In the genomic region with DNA sequence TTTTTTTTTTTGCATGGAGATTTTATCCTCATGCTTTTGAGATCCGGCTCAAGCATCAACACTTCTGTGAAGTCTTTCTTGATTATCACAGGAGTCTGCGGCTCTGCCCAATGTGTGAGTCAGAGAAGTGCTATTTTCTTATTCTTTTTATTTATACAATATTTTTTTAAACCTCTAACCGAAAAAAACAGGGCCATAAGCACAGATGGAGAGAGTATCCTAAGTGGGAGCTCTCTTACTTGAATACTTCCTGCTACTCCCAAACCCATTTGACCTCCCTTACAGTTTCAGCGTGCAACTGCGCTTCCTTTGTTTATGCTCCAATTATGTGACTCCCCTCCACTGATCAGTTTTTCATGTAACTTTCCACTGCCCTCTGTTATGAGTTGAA, we compare ENCODE assay signal across 11 cellular contexts. TPM values are rescaled to one million over a fixed set of nuclear protein-coding genes. Genes with fewer than 3 reads are reported as not detected.
DNase-seq lines count a peak whose midpoint lies in the region; ATAC-seq, FAIRE-seq and TF ChIP-seq lines count a peak whose summit lies in the region.
"Had no signal": no experiment of that assay in that cellular context is flagged by ENCODE, and none has a peak within 500 bp of the region (broad histone marks: within the 10 kb centered on the region; RNA-seq: fewer than 3 reads in every experiment).

No MANE protein-coding gene starts in this region.

- TF ChIP-seq CTCF in AG10803 (conservative IDR thresholded peaks at IDR 0.05; ENCODE audit: low read length) (no peak), nephron (IDR thresholded peaks at IDR 0.05; ENCODE audit: unreplicated experiment in 3 of 3) (no peak)

- no peak for TF ChIP-seq POLR2A in GM12891 (IDR thresholded peaks at IDR 0.05; ENCODE audit: low read depth, low read length)

- intact Hi-C loops in dendritic cell treated with granulocyte-macrophage colony-stimulating factor and Interleukin-4, amounts not matched to agents 40 ng/mL and 50 ng/mL, for 4 days (cut with micrococcal nuclease), result no loop called here

- peak overlapping the region; percentile 28 for H3K27ac Mint-ChIP-seq in dendritic cell treated with granulocyte-macrophage colony-stimulating factor and Interleukin-4, amounts not matched to agents 40 ng/mL and 50 ng/mL, for 4 days
- H3K27ac Mint-ChIP-seq in nephron, result peak overlapping the region; percentile 4 to 44 (median 18)

- ATAC-seq in GM19351 (IDR thresholded peaks at IDR 0.05; ENCODE audit: unreplicated experiment), result no peak

- no peaks in the 10 kb centered on the region for H3K36me3 Mint-ChIP-seq in dendritic cell treated with granulocyte-macrophage colony-stimulating factor and Interleukin-4, amounts not matched to agents 40 ng/mL and 50 ng/mL, for 4 days (ENCODE audit: low read depth)
- H3K36me3 Mint-ChIP-seq in nephron (ENCODE audit: low read depth), result no peaks in the 10 kb centered on the region

- H3K4me3 Mint-ChIP-seq in dendritic cell treated with granulocyte-macrophage colony-stimulating factor and Interleukin-4, amounts not matched to agents 40 ng/mL and 50 ng/mL, for 4 days, result no peak overlapping the region
- H3K4me3 Mint-ChIP-seq in nephron, result no peak overlapping the region

- H3K4me1 Mint-ChIP-seq in dendritic cell treated with granulocyte-macrophage colony-stimulating factor and Interleukin-4, amounts not matched to agents 40 ng/mL and 50 ng/mL, for 4 days (ENCODE audit: low read depth), result peaks cover 63% of the 10 kb centered on the region
- H3K4me1 Mint-ChIP-seq in nephron, result peaks cover 50% of the 10 kb centered on the region

- H3K9me3 ChIP-seq in KOPT-K1 (ENCODE audit: insufficient read depth, low read length, poor library complexity, severe bottlenecking), result no peaks in the 10 kb centered on the region

- no peaks in the 10 kb centered on the region for H3K27me3 Mint-ChIP-seq in dendritic cell treated with granulocyte-macrophage colony-stimulating factor and Interleukin-4, amounts not matched to agents 40 ng/mL and 50 ng/mL, for 4 days
- H3K27me3 Mint-ChIP-seq in nephron (ENCODE audit: low read depth), result no peaks in the 10 kb centered on the region

- H3K36me3 ChIP-seq in KOPT-K1 (ENCODE audit: insufficient read depth, low read length), result no peaks in the 10 kb centered on the region

- H3K9me3 Mint-ChIP-seq in dendritic cell treated with granulocyte-macrophage colony-stimulating factor and Interleukin-4, amounts not matched to agents 40 ng/mL and 50 ng/mL, for 4 days, result no peaks in the 10 kb centered on the region
- H3K9me3 Mint-ChIP-seq in nephron, result no peaks in the 10 kb centered on the region
- H3K9me3 Mint-ChIP-seq: IgD-negative memory B cell had no signal

- H3K27ac ChIP-seq in KOPT-K1 (ENCODE audit: low read depth, low read length, poor library complexity, severe bottlenecking), result peak overlapping the region; percentile 5

- DNase-seq in AG10803 (ENCODE audit: low read depth) (peak; percentile 86), NCI-H187 (lab: John Stamatoyannopoulos, UW) (no peak), GM12891 (ENCODE audit: insufficient read length, low spot score) (no peak)
- no peak for DNase-seq in stimulated activated CD4-positive, alpha-beta T cell treated with anti-CD3 and anti-CD28 coated beads, Interleukin-2, amount 100 ng/mL, for 24 hours
- DNase-seq: DMS79, substantia nigra had no signal

- no peak for FAIRE-seq in GM12891 (lab: Jason Lieb, UNC)

- no peak overlapping the region for H3K4me3 ChIP-seq in AG10803 (ENCODE audit: low read length)

TF ChIP-seq in GM12891, 5 proteins besides CTCF, POLR2A, EP300 and RAD21:
- TF ChIP-seq SPI1 (IDR thresholded peaks at IDR 0.05; ENCODE audit: low read depth, low read length) (no peak), PAX5 (IDR thresholded peaks at IDR 0.05; ENCODE audit: insufficient read depth, low read length, severe bottlenecking) (no peak)

RNA-seq across cellular contexts. Expression of a gene that starts 8.7 kb away (rescaled TPM):
- polyA plus RNA-seq in GM12891 (2012; ENCODE audit: low read depth, missing spikeins), result 14.3 TPM
